In the genomic region with DNA sequence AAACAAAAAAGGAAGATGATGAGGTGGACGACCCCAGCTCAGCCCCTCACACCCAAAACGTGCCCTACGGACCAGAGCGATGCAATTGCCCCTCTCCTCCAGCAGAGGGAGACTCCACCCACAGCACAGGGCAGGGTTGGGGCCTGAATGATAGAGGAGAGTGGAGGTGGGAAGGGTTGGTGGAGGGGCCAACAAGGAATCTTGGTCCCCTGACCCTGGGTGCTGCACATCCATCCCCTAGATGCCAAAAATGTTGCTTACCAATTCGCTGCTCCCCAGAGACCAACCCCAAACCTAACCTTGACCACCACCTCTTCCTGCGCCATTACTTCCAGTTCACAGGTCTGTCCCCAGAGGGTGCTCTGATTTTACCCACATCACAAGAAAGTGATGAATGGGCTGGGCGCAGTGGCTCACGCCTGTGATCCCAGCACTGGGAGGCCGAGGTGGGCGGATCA, we compare ENCODE assay signal across 8 cellular contexts. TPM values are rescaled to one million over a fixed set of nuclear protein-coding genes. Genes with fewer than 3 reads are reported as not detected.
DNase-seq lines count a peak whose midpoint lies in the region; ATAC-seq and TF ChIP-seq lines count a peak whose summit lies in the region.

No MANE protein-coding gene starts in this region.

- H3K4me2 ChIP-seq in DND-41 (ENCODE audit: insufficient read depth, low read length), result no peak overlapping the region

- peak overlapping the region in 1 of 2 donors; percentile 67 for H3K27ac Mint-ChIP-seq in T-cell

- TF ChIP-seq POLR2A in adrenal gland (IDR thresholded peaks at IDR 0.05), result no peak

- ATAC-seq in DND-41 (ENCODE audit: insufficient read depth, low read depth) (peak; percentile 92), HG02642 (IDR thresholded peaks at IDR 0.05; ENCODE audit: poor library complexity, unreplicated experiment) (peak; percentile 61), T-cell (replicated peaks in 1 of 4) (peak; percentile 87 to 90 (median 89)), HG02588 (IDR thresholded peaks at IDR 0.05; ENCODE audit: unreplicated experiment) (no peak)

- no peak overlapping the region for H3K9ac ChIP-seq in DND-41 (ENCODE audit: low read depth, low read length)

- peaks cover 12 to 19% (median 17%) of the 10 kb centered on the region in 3 donors for H3K4me1 Mint-ChIP-seq in T-cell

- H3K4me1 ChIP-seq in DND-41 (ENCODE audit: insufficient read depth, low read length) (no peaks in the 10 kb centered on the region), adrenal gland (replicated peaks in 1 of 2) (peaks cover 4 to 7% of the 10 kb centered on the region in 2 donors)

- POLR2A ChIA-PET in T-cell (lab: Charles Lee), result interaction anchor here in 1 of 2 donors (0.5 kb wide), 1 partner anchor 764 kb away, joined by 7 read pairs; no protein-coding TSS in a partner anchor

- no peaks in the 10 kb centered on the region for H3K79me2 ChIP-seq in DND-41 (ENCODE audit: insufficient read depth, low read length)

- no peak overlapping the region for H3K4me3 ChIP-seq in DND-41 (ENCODE audit: low read depth in 1 of 2, low read length in 2 of 2)
- no peak overlapping the region for H3K4me3 ChIP-seq in adrenal gland

- TF ChIP-seq CTCF in DND-41 (IDR thresholded peaks at IDR 0.05; ENCODE audit: borderline replicate concordance, extremely low read depth, low read length, poor library complexity, severe bottlenecking) (peak; percentile 95), adrenal gland (IDR thresholded peaks at IDR 0.05) (peak; percentile 59 to 89 (median 83))

- no peaks in the 10 kb centered on the region; the same call in 1 of the 2 replicates for H4K20me1 ChIP-seq in DND-41 (ENCODE audit: insufficient read depth, low read length)

- no peaks in the 10 kb centered on the region for H3K9me3 ChIP-seq in DND-41 (ENCODE audit: insufficient read depth, low read length, severe bottlenecking)
- H3K9me3 ChIP-seq in adrenal gland (replicated peaks in 1 of 3), result no peaks in the 10 kb centered on the region

- H3K36me3 ChIP-seq in DND-41 (ENCODE audit: insufficient read depth, low read length), result no peaks in the 10 kb centered on the region
- no peaks in the 10 kb centered on the region for H3K36me3 ChIP-seq in adrenal gland (replicated peaks in 1 of 2)

- no peak overlapping the region for H3K4me3 Mint-ChIP-seq in T-cell

- H3K36me3 Mint-ChIP-seq in T-cell, result no peaks in the 10 kb centered on the region

- H3K27ac ChIP-seq in DND-41 (ENCODE audit: low read length) (no peak overlapping the region), adrenal gland (no peak overlapping the region)

- H3K27me3 ChIP-seq in DND-41 (ENCODE audit: insufficient read depth, low read length, poor library complexity) (no peaks in the 10 kb centered on the region), adrenal gland (peaks cover 4% of the 10 kb centered on the region)

- CTCF ChIA-PET in T-cell (lab: Charles Lee), result interaction anchor here (0.7 to 1.5 kb wide), 5 partner anchors 12 to 163 kb away, joined by 3 to 4 read pairs (median 4); a partner anchor contains a TSS

- H3K27me3 Mint-ChIP-seq in T-cell, result no peaks in the 10 kb centered on the region

- 26 to 39% (median 34%) methylated on average over 9 to 10 of the region's 10 CpGs for WGBS in adrenal gland, 4 donors

- peak; percentile 67 for DNase-seq in DND-41
- DNase-seq in T-cell, result peak in 31 of 34 experiments; percentile 20 to 62 (median 46)
- peak in 2 of 7 donors; percentile 18 to 34 for DNase-seq in adrenal gland
- peak; percentile 72 for DNase-seq in islet precursor cell
- peak; percentile 41 for DNase-seq in stimulated activated CD8-positive, alpha-beta memory T cell treated with anti-CD3 and anti-CD28 coated beads, Interleukin-15, amount 100 ng/mL, for 1 hour (ENCODE audit: low read depth)
- no peak for DNase-seq in NCI-H2171 (lab: John Stamatoyannopoulos, UW)

- no peaks in the 10 kb centered on the region for H3K9me3 Mint-ChIP-seq in T-cell

- no peak overlapping the region for H2AFZ ChIP-seq in DND-41 (ENCODE audit: low read depth, low read length)

- intact Hi-C loops in adrenal gland (cut with DNase I), result no loop called here

RNA-seq across cellular contexts. Expression of a gene that starts 12.9 kb away (rescaled TPM):
- total RNA-seq in T-cell (10 to 100 TPM; 19.6 to 35.6 (median 29.9) TPM), adrenal gland (1 to 10 TPM in 5 of 8 donors, under 1 TPM in 3; 0.25 to 2.8 (median 1.2) TPM)
- polyA plus RNA-seq in adrenal gland, result 1 to 10 TPM in 1 of 3 donors, under 1 TPM in 2; 0.59 to 2.0 (median 0.88) TPM

RNA-seq across cellular contexts. Expression of a gene that starts 14.5 kb away (rescaled TPM):
- total RNA-seq in T-cell, result 10 to 100 TPM; 22.4 to 36.2 (median 33.6) TPM
- 10 to 100 TPM in 6 of 8 donors, 1 to 10 TPM in 2; 6.1 to 73.8 (median 40.6) TPM for total RNA-seq in adrenal gland
- 10 to 100 TPM; 44.2 to 89.4 (median 47.7) TPM for polyA plus RNA-seq in adrenal gland

RNA-seq across cellular contexts. Expression of a gene that starts 14.7 kb away (rescaled TPM):
- total RNA-seq in T-cell, result 10 to 100 TPM in 3 of 5 donors, 1 to 10 TPM in 2; 9.1 to 15.3 (median 14.6) TPM
- total RNA-seq in adrenal gland, result 100 to 1,000 TPM; 105 to 311 (median 211) TPM
- 100 to 1,000 TPM in 1 of 3 donors, 10 to 100 TPM in 2; 32.1 to 100 (median 94.9) TPM for polyA plus RNA-seq in adrenal gland

RNA-seq across cellular contexts. Expression of a gene that starts 40.6 kb away (rescaled TPM):
- total RNA-seq in T-cell, result 1 to 10 TPM in 1 of 5 donors, under 1 TPM in 4; 0.33 to 1.0 (median 0.68) TPM
- total RNA-seq in adrenal gland, result 1 to 10 TPM in 1 of 8 donors, under 1 TPM in 7; 0.14 to 1.2 (median 0.39) TPM
- polyA plus RNA-seq in adrenal gland, result under 1 TPM; 0.07 to 0.48 (median 0.08) TPM

RNA-seq across cellular contexts. Expression of a gene that starts 46.5 kb away (rescaled TPM):
- total RNA-seq in T-cell (10 to 100 TPM in 3 of 5 donors, 1 to 10 TPM in 2; 7.1 to 15.9 (median 11.4) TPM), adrenal gland (10 to 100 TPM; 17.5 to 74.8 (median 43.1) TPM)
- polyA plus RNA-seq in adrenal gland, result 10 to 100 TPM; 11.5 to 15.7 (median 13.8) TPM

Comparison
In these comparisons a context has a peak if more than half of its experiments do, and no peak if none do; other contexts are left out.
1. RNA of a gene that starts 12.9 kb away (total RNA-seq): 19.6 to 35.6 TPM in T-cell; 0.25 to 2.8 TPM in adrenal gland; every median in the first group is over 4 times any median in the second.
2. RNA of a gene that starts 14.7 kb away (total RNA-seq): 105 to 311 TPM in adrenal gland; 9.1 to 15.3 TPM in T-cell; every median in the first group is over 4 times any median in the second.